In the genomic region with DNA sequence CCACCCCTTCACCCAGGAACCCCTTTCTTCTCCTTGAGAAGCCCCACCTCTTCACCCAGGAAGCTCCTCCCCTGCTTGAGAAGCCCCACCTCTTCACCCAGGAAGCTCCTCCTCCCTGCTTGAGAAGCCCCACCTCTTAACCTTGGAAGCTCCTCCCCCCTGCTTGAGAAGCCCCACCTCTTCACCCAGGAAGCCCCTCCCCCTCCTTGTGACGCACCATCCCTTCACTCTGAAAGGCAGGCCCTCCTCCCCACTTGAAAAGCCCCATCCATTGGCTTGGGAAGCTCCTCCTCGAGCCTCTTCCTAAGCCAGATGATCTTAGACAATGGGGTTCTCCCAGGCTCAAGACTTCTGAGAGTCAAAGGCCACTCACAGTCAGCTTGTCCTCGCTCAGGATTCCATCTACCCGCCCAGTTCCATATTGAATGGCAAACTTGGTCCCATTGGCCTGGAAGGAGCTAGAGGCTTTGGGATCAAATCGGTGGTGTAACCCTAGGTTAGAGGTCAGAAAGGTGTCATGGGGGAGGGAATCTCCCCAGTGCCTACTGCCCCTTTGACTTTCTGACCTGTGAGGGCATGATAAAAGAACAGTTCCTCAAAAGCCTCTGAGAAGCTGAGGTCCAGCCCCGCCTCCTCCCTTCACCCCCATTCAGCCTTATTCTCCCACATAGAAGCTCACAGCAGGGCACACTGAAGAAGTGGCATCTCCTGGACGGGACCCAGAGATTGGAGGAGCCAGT, we compare ENCODE assay signal across 13 cellular contexts. TPM values are rescaled to one million over a fixed set of nuclear protein-coding genes. Genes with fewer than 3 reads are reported as not detected.
DNase-seq lines count a peak whose midpoint lies in the region; ATAC-seq and TF ChIP-seq lines count a peak whose summit lies in the region.
"Had no signal": no experiment of that assay in that cellular context is flagged by ENCODE, and none has a peak within 500 bp of the region (broad histone marks: within the 10 kb centered on the region; RNA-seq: fewer than 3 reads in every experiment).

No MANE protein-coding gene starts in this region.

- no peaks in the 10 kb centered on the region for H3K4me1 ChIP-seq in adrenal gland (replicated peaks in 1 of 2)

- no peaks in the 10 kb centered on the region for H3K27me3 ChIP-seq in adrenal gland

- no peaks in the 10 kb centered on the region for H3K9me3 ChIP-seq in adrenal gland (replicated peaks in 1 of 3)

- H3K4me1 Mint-ChIP-seq in activated T-helper 2 cell treated with anti-CD3 and anti-CD28 coated beads, Interferon-gamma antibody, Interleukin-2, Interleukin-4, amounts not matched to agents 10 μg/mL and 5 μg/mL and 100 μg/mL, durations not matched to agents 14 hours and 24 hours and 36 hours (ENCODE audit: low read depth) = peaks cover 67% of the 10 kb centered on the region
- H3K4me1 Mint-ChIP-seq in stimulated activated memory B cell treated with anti-CD40 and anti-IgM and Interleukin-4, amounts not matched to agents 10 μg/mL and 1 μg/mL and 100 μg/mL, for 72 hours = peaks cover 85% of the 10 kb centered on the region

- intact Hi-C loops in activated T-helper 2 cell treated with anti-CD3 and anti-CD28 coated beads, Interferon-gamma antibody, Interleukin-2, Interleukin-4, amounts not matched to agents 10 μg/mL and 5 μg/mL and 100 μg/mL, durations not matched to agents 14 hours and 24 hours and 36 hours (cut with micrococcal nuclease) = loop anchor here (2.0 kb wide), 1 partner anchor 31 kb away; no protein-coding TSS in a partner anchor
- intact Hi-C loops in adrenal gland (cut with DNase I) = no loop called here

- TF ChIP-seq CTCF in adrenal gland (IDR thresholded peaks at IDR 0.05) = no peak

- peaks cover 13 to 20% of the 10 kb centered on the region in 2 donors for H3K9me3 Mint-ChIP-seq in activated naive CD4-positive, alpha-beta T cell treated with anti-CD3 and anti-CD28 coated beads, Interleukin-2, amount 50 U/mL, for 72 hours
- H3K9me3 Mint-ChIP-seq in activated T-helper 2 cell treated with anti-CD3 and anti-CD28 coated beads, Interferon-gamma antibody, Interleukin-2, Interleukin-4, amounts not matched to agents 10 μg/mL and 5 μg/mL and 100 μg/mL, durations not matched to agents 14 hours and 24 hours and 36 hours = no peaks in the 10 kb centered on the region
- H3K9me3 Mint-ChIP-seq in stimulated activated memory B cell treated with anti-CD40 and anti-IgM and Interleukin-4, amounts not matched to agents 10 μg/mL and 1 μg/mL and 100 μg/mL, for 72 hours = peaks cover 5% of the 10 kb centered on the region

- H3K27me3 Mint-ChIP-seq in activated T-helper 2 cell treated with anti-CD3 and anti-CD28 coated beads, Interferon-gamma antibody, Interleukin-2, Interleukin-4, amounts not matched to agents 10 μg/mL and 5 μg/mL and 100 μg/mL, durations not matched to agents 14 hours and 24 hours and 36 hours (ENCODE audit: low read depth) = no peaks in the 10 kb centered on the region
- H3K27me3 Mint-ChIP-seq in stimulated activated memory B cell treated with anti-CD40 and anti-IgM and Interleukin-4, amounts not matched to agents 10 μg/mL and 1 μg/mL and 100 μg/mL, for 72 hours = no peaks in the 10 kb centered on the region

- no peak for ATAC-seq in activated naive CD4-positive, alpha-beta T cell treated with anti-CD3 and anti-CD28 coated beads, Interleukin-2, amount 50 U/mL, for 72 hours
- no peak for ATAC-seq in stimulated activated memory B cell treated with anti-CD40 and anti-IgM and Interleukin-4, amounts not matched to agents 10 μg/mL and 1 μg/mL and 100 μg/mL, for 72 hours
- ATAC-seq: SK-N-SH treated with all-trans-retinoic acid at 6 μM for 48 hours had no signal

- no peak for TF ChIP-seq POLR2A in adrenal gland (IDR thresholded peaks at IDR 0.05)

- no peak overlapping the region for H3K4me3 ChIP-seq in Jurkat, Clone E6-1 (ENCODE audit: low read length)
- H3K4me3 ChIP-seq in adrenal gland = no peak overlapping the region

- no peak for DNase-seq in activated naive CD4-positive, alpha-beta T cell treated with anti-CD3 and anti-CD28 coated beads, Interleukin-2, amount 50 U/mL, for 72 hours (ENCODE audit: low spot score in 2 of 2)
- DNase-seq in activated naive CD4-positive, alpha-beta T cell treated with Interleukin-2 at 50 U/mL for 16 hours = no peak
- DNase-seq in Jurkat, Clone E6-1 (ENCODE audit: low read depth, low spot score) = peak; percentile 34
- no peak for DNase-seq in activated T-helper 2 cell treated with anti-CD3 and anti-CD28 coated beads, Interferon-gamma antibody, Interleukin-2, Interleukin-4, amounts not matched to agents 10 μg/mL and 5 μg/mL and 100 μg/mL, durations not matched to agents 14 hours and 24 hours and 36 hours (ENCODE audit: low spot score)
- DNase-seq in SHP77 treated with DMSO at 0.1 percent for 48 hours (lab: John Stamatoyannopoulos, UW) (no peak), adrenal gland (no peak), putamen (ENCODE audit: low spot score) (no peak)
- DNase-seq: GF-D8; NCI-H1930; stimulated activated CD4-positive, alpha-beta T cell treated with anti-CD3 and anti-CD28 coated beads, Interleukin-2, amount 100 ng/mL, for 24 hours had no signal

- H3K4me3 Mint-ChIP-seq in activated T-helper 2 cell treated with anti-CD3 and anti-CD28 coated beads, Interferon-gamma antibody, Interleukin-2, Interleukin-4, amounts not matched to agents 10 μg/mL and 5 μg/mL and 100 μg/mL, durations not matched to agents 14 hours and 24 hours and 36 hours (ENCODE audit: low read depth) = peak overlapping the region; percentile 1
- no peak overlapping the region for H3K4me3 Mint-ChIP-seq in stimulated activated memory B cell treated with anti-CD40 and anti-IgM and Interleukin-4, amounts not matched to agents 10 μg/mL and 1 μg/mL and 100 μg/mL, for 72 hours

- WGBS in adrenal gland, 4 donors = 79 to 94% (median 85%) methylated on average over 6 to 7 of the region's 7 CpGs

- H3K36me3 ChIP-seq in adrenal gland (replicated peaks in 1 of 2) = no peaks in the 10 kb centered on the region

- peaks cover 43 to 65% of the 10 kb centered on the region in 2 donors for H3K36me3 Mint-ChIP-seq in activated naive CD4-positive, alpha-beta T cell treated with anti-CD3 and anti-CD28 coated beads, Interleukin-2, amount 50 U/mL, for 72 hours
- peaks cover 24% of the 10 kb centered on the region for H3K36me3 Mint-ChIP-seq in activated T-helper 2 cell treated with anti-CD3 and anti-CD28 coated beads, Interferon-gamma antibody, Interleukin-2, Interleukin-4, amounts not matched to agents 10 μg/mL and 5 μg/mL and 100 μg/mL, durations not matched to agents 14 hours and 24 hours and 36 hours (ENCODE audit: low read depth)
- peaks cover 10% of the 10 kb centered on the region for H3K36me3 Mint-ChIP-seq in stimulated activated memory B cell treated with anti-CD40 and anti-IgM and Interleukin-4, amounts not matched to agents 10 μg/mL and 1 μg/mL and 100 μg/mL, for 72 hours

- H3K27ac ChIP-seq in adrenal gland = no peak overlapping the region

- peak overlapping the region; percentile 91 for H3K27ac Mint-ChIP-seq in activated naive CD4-positive, alpha-beta T cell treated with anti-CD3 and anti-CD28 coated beads, Interleukin-2, amount 50 U/mL, for 72 hours
- H3K27ac Mint-ChIP-seq in activated T-helper 2 cell treated with anti-CD3 and anti-CD28 coated beads, Interferon-gamma antibody, Interleukin-2, Interleukin-4, amounts not matched to agents 10 μg/mL and 5 μg/mL and 100 μg/mL, durations not matched to agents 14 hours and 24 hours and 36 hours = peak overlapping the region; percentile 97
- H3K27ac Mint-ChIP-seq in stimulated activated memory B cell treated with anti-CD40 and anti-IgM and Interleukin-4, amounts not matched to agents 10 μg/mL and 1 μg/mL and 100 μg/mL, for 72 hours = peak overlapping the region; percentile 50

RNA-seq across cellular contexts. Expression of gene NAPSA, which starts 4.0 kb away (rescaled TPM):
- total RNA-seq in activated naive CD4-positive, alpha-beta T cell treated with anti-CD3 and anti-CD28 coated beads, Interleukin-2, amount 50 U/mL, for 72 hours = 100 to 1,000 TPM in 1 of 2 donors, 10 to 100 TPM in 1; 90.8 to 166 TPM
- polyA plus RNA-seq in Jurkat, Clone E6-1 (2012; ENCODE audit: insufficient read depth, insufficient read length) = 1.6 TPM
- 5.1 and 5.5 TPM in 2 replicates for total RNA-seq in activated T-helper 2 cell treated with anti-CD3 and anti-CD28 coated beads, Interferon-gamma antibody, Interleukin-2, Interleukin-4, amounts not matched to agents 10 μg/mL and 5 μg/mL and 100 μg/mL, durations not matched to agents 14 hours and 24 hours and 36 hours
- total RNA-seq in adrenal gland = 1 to 10 TPM in 2 of 8 donors, under 1 TPM in 4, not detected in 2; 0.14 to 4.5 (median 0.74) TPM
- polyA plus RNA-seq in adrenal gland = 1 to 10 TPM in 1 of 3 donors, under 1 TPM in 1, not detected in 1; 0.61 to 1.4 TPM

RNA-seq across cellular contexts. Expression of gene NR1H2, which starts 14.8 kb away (rescaled TPM):
- 10 to 100 TPM; 51.1 to 61.2 TPM for total RNA-seq in activated naive CD4-positive, alpha-beta T cell treated with anti-CD3 and anti-CD28 coated beads, Interleukin-2, amount 50 U/mL, for 72 hours
- 23.3 TPM for polyA plus RNA-seq in Jurkat, Clone E6-1 (2012; ENCODE audit: insufficient read depth, insufficient read length)
- 76.1 and 79.9 TPM in 2 replicates for total RNA-seq in activated T-helper 2 cell treated with anti-CD3 and anti-CD28 coated beads, Interferon-gamma antibody, Interleukin-2, Interleukin-4, amounts not matched to agents 10 μg/mL and 5 μg/mL and 100 μg/mL, durations not matched to agents 14 hours and 24 hours and 36 hours
- total RNA-seq in adrenal gland = 100 to 1,000 TPM in 4 of 8 donors, 10 to 100 TPM in 4; 75.3 to 148 (median 105) TPM
- 100 to 1,000 TPM in 2 of 3 donors, 10 to 100 TPM in 1; 16.5 to 144 (median 102) TPM for polyA plus RNA-seq in adrenal gland

RNA-seq across cellular contexts. Expression of gene POLD1, which starts 22.7 kb away (rescaled TPM):
- 100 to 1,000 TPM; 183 to 254 TPM for total RNA-seq in activated naive CD4-positive, alpha-beta T cell treated with anti-CD3 and anti-CD28 coated beads, Interleukin-2, amount 50 U/mL, for 72 hours
- polyA plus RNA-seq in Jurkat, Clone E6-1 (2012; ENCODE audit: insufficient read depth, insufficient read length) = 140 TPM
- total RNA-seq in activated T-helper 2 cell treated with anti-CD3 and anti-CD28 coated beads, Interferon-gamma antibody, Interleukin-2, Interleukin-4, amounts not matched to agents 10 μg/mL and 5 μg/mL and 100 μg/mL, durations not matched to agents 14 hours and 24 hours and 36 hours = 153 and 162 TPM in 2 replicates
- 10 to 100 TPM in 7 of 8 donors, 1 to 10 TPM in 1; 8.4 to 59.0 (median 15.3) TPM for total RNA-seq in adrenal gland
- polyA plus RNA-seq in adrenal gland = 10 to 100 TPM in 2 of 3 donors, 1 to 10 TPM in 1; 1.9 to 93.9 (median 40.1) TPM

RNA-seq across cellular contexts. Expression of gene KCNC3, which starts 32.3 kb away (rescaled TPM):
- 10 to 100 TPM in 1 of 2 donors, 1 to 10 TPM in 1; 5.1 to 24.1 TPM for total RNA-seq in activated naive CD4-positive, alpha-beta T cell treated with anti-CD3 and anti-CD28 coated beads, Interleukin-2, amount 50 U/mL, for 72 hours
- polyA plus RNA-seq in Jurkat, Clone E6-1 (2012; ENCODE audit: insufficient read depth, insufficient read length) = 0.96 TPM
- 17.6 and 19.2 TPM in 2 replicates for total RNA-seq in activated T-helper 2 cell treated with anti-CD3 and anti-CD28 coated beads, Interferon-gamma antibody, Interleukin-2, Interleukin-4, amounts not matched to agents 10 μg/mL and 5 μg/mL and 100 μg/mL, durations not matched to agents 14 hours and 24 hours and 36 hours
- 1 to 10 TPM in 6 of 8 donors, under 1 TPM in 2; 0.17 to 3.0 (median 1.5) TPM for total RNA-seq in adrenal gland
- 1 to 10 TPM in 1 of 3 donors, under 1 TPM in 2; 0.79 to 7.3 (median 0.88) TPM for polyA plus RNA-seq in adrenal gland

RNA-seq across cellular contexts. Expression of gene SPIB, which starts 57.3 kb away (rescaled TPM):
- total RNA-seq in activated naive CD4-positive, alpha-beta T cell treated with anti-CD3 and anti-CD28 coated beads, Interleukin-2, amount 50 U/mL, for 72 hours = 1 to 10 TPM; 1.1 to 1.2 TPM
- polyA plus RNA-seq in Jurkat, Clone E6-1 (2012; ENCODE audit: insufficient read depth, insufficient read length) = 2.4 TPM
- total RNA-seq in activated T-helper 2 cell treated with anti-CD3 and anti-CD28 coated beads, Interferon-gamma antibody, Interleukin-2, Interleukin-4, amounts not matched to agents 10 μg/mL and 5 μg/mL and 100 μg/mL, durations not matched to agents 14 hours and 24 hours and 36 hours = 0.66 and 0.80 TPM in 2 replicates
- total RNA-seq in adrenal gland = under 1 TPM in 2 of 8 donors, not detected in 6; 0.19 to 0.29 TPM
- polyA plus RNA-seq in adrenal gland = under 1 TPM in 1 of 3 donors, not detected in 2; 0.03 TPM
- total RNA-seq: dermis microvascular lymphatic vessel endothelial cell had no signal

Comparison
In these comparisons a context has a peak if more than half of its experiments do, and no peak if none do; other contexts are left out.
1. RNA of gene NAPSA, which starts 4.0 kb away (total RNA-seq): 90.8 to 166 TPM in activated naive CD4-positive, alpha-beta T cell treated with anti-CD3 and anti-CD28 coated beads, Interleukin-2, amount 50 U/mL, for 72 hours; 5.1 to 5.5 TPM in activated T-helper 2 cell treated with anti-CD3 and anti-CD28 coated beads, Interferon-gamma antibody, Interleukin-2, Interleukin-4, amounts not matched to agents 10 μg/mL and 5 μg/mL and 100 μg/mL, durations not matched to agents 14 hours and 24 hours and 36 hours and 0.14 to 4.5 TPM in adrenal gland; every median in the first group is over 10 times any median in the second.
2. Peak in every context shown above with its lines, with median percentiles within 50 percentile points of each other: H3K27ac Mint-ChIP-seq.